ENCODE assay signal across 8 cellular contexts in the genomic region with DNA sequence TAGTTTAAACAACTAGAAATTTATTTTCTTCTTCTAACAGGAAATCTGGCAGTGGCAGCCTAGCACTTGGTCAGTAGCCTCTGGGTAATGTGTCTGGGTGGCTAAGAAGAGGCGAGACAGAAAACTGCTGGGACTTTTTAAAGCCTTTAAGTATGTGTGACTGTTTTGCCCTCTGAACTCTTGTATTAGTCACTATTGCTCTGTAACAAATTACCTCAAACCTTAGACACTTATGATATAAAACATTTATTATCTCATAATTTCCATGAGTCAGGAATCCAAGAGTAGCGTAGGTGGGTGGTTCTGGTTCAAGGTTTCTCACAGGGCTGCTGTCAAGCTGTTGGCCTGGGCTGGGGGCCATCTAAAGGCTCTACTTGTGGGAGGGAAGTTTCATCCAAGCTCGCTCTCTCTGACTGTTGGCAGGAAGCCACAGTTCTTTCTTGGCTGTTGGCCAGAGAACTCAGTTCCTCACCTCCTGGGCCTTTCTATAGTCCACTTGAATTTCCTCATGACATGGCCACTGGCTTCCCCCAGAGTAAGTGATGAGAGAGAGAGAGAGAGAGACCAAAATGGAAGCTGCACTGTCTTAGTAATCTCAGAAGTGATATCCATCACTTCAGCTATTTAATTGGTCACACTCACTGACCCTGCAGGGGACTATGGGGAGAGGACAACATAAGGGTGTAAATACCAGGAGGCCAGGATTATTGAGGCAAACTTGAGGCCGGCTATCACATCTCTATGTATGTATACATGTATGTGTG. TPM values are rescaled to one million over a fixed set of nuclear protein-coding genes. Genes with fewer than 3 reads are reported as not detected.
A peak's percentile ranks its signal among the peaks of the same experiment; 100 is the strongest.
DNase-seq lines count a peak whose midpoint lies in the region; ATAC-seq and TF ChIP-seq lines count a peak whose summit lies in the region.

No MANE protein-coding gene starts in this region.

- peak; percentile 97 for DNase-seq in ELR (ENCODE audit: low read depth)
- peak; percentile 41 to 54 for DNase-seq in activated T-helper 1 cell treated with anti-CD3 and anti-CD28 coated beads, Interleukin-2, amount 50 U/mL, for 16 hours (ENCODE audit: low read depth in 1 of 2, low spot score in 1 of 2)
- peak; percentile 95 to 97 for DNase-seq in foreskin keratinocyte
- DNase-seq in posterior cingulate gyrus, result peak in 9 of 10 donors; percentile 27 to 82 (median 49)
- DNase-seq in tibial artery, result peak; percentile 87 to 95

- no peak overlapping the region for H3K4me3 ChIP-seq in tibial artery

- H3K36me3 ChIP-seq in tibial artery, result no peaks in the 10 kb centered on the region

- H3K27ac ChIP-seq in foreskin keratinocyte (peak overlapping the region; percentile 99), tibial artery (peak overlapping the region; percentile 79 to 82)

- no peaks in the 10 kb centered on the region for H3K27me3 ChIP-seq in foreskin keratinocyte
- no peaks in the 10 kb centered on the region for H3K27me3 ChIP-seq in tibial artery

- H3K4me1 ChIP-seq in foreskin keratinocyte (peaks cover 60% of the 10 kb centered on the region), tibial artery (peaks cover 3 to 71% (median 40%) of the 10 kb centered on the region in 4 donors)

- intact Hi-C loops in posterior cingulate gyrus (cut with DNase I) (no loop called here), tibial artery (cut with DNase I; ENCODE audit: low total_unique reads) (no loop called here)

- TF ChIP-seq CTCF in foreskin keratinocyte (conservative IDR thresholded peaks at IDR 0.05), result no peak
- no peak for TF ChIP-seq CTCF in tibial artery (IDR thresholded peaks at IDR 0.05)

- peak; percentile 50 for ATAC-seq in HG03159 (IDR thresholded peaks at IDR 0.05; ENCODE audit: unreplicated experiment)
- ATAC-seq in foreskin keratinocyte, result peak; percentile 64
- ATAC-seq in GM21619 (IDR thresholded peaks at IDR 0.05; ENCODE audit: unreplicated experiment), result no peak

- no peaks in the 10 kb centered on the region for H3K9me3 ChIP-seq in tibial artery

TF ChIP-seq in PFSK-1, 5 proteins besides CTCF, POLR2A, EP300 and RAD21:
- TF ChIP-seq FOXP2 (optimal IDR thresholded peaks at IDR 0.05; ENCODE audit: borderline replicate concordance, extremely low read depth, extremely low read length, insufficient read depth) (no peak), TAF1 (IDR thresholded peaks at IDR 0.05; ENCODE audit: borderline replicate concordance, insufficient read depth, low read length) (no peak), POLR2AphosphoS5 (IDR thresholded peaks at IDR 0.05; ENCODE audit: low read depth, low read length) (peak; percentile 39; the same call in 1 of the 2 replicates)
- TF ChIP-seq, protein P1, sequence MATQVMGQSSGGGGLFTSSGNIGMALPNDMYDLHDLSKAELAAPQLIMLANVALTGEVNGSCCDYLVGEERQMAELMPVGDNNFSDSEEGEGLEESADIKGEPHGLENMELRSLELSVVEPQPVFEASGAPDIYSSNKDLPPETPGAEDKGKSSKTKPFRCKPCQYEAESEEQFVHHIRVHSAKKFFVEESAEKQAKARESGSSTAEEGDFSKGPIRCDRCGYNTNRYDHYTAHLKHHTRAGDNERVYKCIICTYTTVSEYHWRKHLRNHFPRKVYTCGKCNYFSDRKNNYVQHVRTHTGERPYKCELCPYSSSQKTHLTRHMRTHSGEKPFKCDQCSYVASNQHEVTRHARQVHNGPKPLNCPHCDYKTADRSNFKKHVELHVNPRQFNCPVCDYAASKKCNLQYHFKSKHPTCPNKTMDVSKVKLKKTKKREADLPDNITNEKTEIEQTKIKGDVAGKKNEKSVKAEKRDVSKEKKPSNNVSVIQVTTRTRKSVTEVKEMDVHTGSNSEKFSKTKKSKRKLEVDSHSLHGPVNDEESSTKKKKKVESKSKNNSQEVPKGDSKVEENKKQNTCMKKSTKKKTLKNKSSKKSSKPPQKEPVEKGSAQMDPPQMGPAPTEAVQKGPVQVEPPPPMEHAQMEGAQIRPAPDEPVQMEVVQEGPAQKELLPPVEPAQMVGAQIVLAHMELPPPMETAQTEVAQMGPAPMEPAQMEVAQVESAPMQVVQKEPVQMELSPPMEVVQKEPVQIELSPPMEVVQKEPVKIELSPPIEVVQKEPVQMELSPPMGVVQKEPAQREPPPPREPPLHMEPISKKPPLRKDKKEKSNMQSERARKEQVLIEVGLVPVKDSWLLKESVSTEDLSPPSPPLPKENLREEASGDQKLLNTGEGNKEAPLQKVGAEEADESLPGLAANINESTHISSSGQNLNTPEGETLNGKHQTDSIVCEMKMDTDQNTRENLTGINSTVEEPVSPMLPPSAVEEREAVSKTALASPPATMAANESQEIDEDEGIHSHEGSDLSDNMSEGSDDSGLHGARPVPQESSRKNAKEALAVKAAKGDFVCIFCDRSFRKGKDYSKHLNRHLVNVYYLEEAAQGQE (IDR thresholded peaks at IDR 0.05; ENCODE audit: insufficient read depth in 1 of 2, low read depth in 2 of 2, low read length in 2 of 2), result no peak
TF ChIP-seq in PFSK-1: peak in this region for 1.

RNA-seq across cellular contexts. Expression of gene TBC1D22B, which starts 17.4 kb away (rescaled TPM):
- polyA plus RNA-seq in PFSK-1 (2012; ENCODE audit: insufficient read length, low read depth), result 9.4 TPM
- 11.0 and 11.1 TPM in 2 replicates for total RNA-seq in foreskin keratinocyte
- 6.3 and 7.3 TPM in 2 replicates for polyA plus RNA-seq in foreskin keratinocyte

RNA-seq across cellular contexts. Expression of gene TMEM217, which starts 17.8 kb away (rescaled TPM):
- 0.94 TPM for polyA plus RNA-seq in PFSK-1 (2012; ENCODE audit: insufficient read length, low read depth)
- 0.63 and 0.78 TPM in 2 replicates for total RNA-seq in foreskin keratinocyte
- 0.44 and 0.60 TPM in 2 replicates for polyA plus RNA-seq in foreskin keratinocyte
